ENCODE assay signal across 2 cellular contexts in the genomic region with DNA sequence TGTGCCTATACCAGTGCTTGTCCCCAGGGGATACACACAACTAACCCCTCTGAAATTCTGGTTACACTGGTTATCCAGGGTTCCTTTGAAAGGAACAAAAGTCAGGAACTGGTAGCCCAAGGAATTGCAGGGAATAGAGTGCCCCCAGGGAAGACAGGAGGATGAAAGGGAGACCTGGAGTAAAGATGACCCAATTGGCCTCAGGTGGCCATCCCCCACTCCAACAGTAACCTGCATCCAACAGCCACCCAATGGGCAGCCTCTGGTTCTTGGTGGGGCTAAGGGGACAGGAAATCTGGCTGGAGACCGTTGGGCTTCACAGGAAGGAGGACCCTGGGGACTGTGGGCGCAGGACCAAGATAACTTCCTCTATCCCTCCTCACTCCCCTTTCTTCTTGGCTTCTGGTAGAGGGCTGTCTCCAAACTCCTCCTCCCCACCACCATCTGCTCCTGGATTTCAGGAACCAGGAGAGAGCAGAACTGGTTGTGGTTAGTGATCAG.
TF ChIP-seq lines count a peak whose summit lies in the region.

No MANE protein-coding gene starts in this region.

TF ChIP-seq in GM23338, 12 proteins besides CTCF, POLR2A, EP300 and RAD21:
- no peak for TF ChIP-seq JUNB (IDR thresholded peaks at IDR 0.05; ENCODE audit: unreplicated experiment)

TF ChIP-seq in H1, 55 proteins besides CTCF, POLR2A, EP300 and RAD21:
- no peak for TF ChIP-seq JUND (IDR thresholded peaks at IDR 0.05; ENCODE audit: low read length)
- no peak for TF ChIP-seq RXRA (IDR thresholded peaks at IDR 0.05; ENCODE audit: insufficient read depth, low read depth, low read length)
- no peak for TF ChIP-seq TAF1 (IDR thresholded peaks at IDR 0.05; ENCODE audit: low read depth, low read length)
- no peak for TF ChIP-seq KDM5A (IDR thresholded peaks at IDR 0.05; ENCODE audit: low read length)
- TF ChIP-seq BACH1 (IDR thresholded peaks at IDR 0.05; ENCODE audit: low read length), result no peak
- TF ChIP-seq PHF8 (conservative IDR thresholded peaks at IDR 0.05; ENCODE audit: low read depth, low read length), result no peak
- TF ChIP-seq ZNF274 (IDR thresholded peaks at IDR 0.05; ENCODE audit: borderline replicate concordance, extremely low read depth, low read length), result no peak
- no peak for TF ChIP-seq SIN3A (conservative IDR thresholded peaks at IDR 0.05 in 1 of 2, IDR thresholded peaks at IDR 0.05 in 1 of 2; ENCODE audit: low read depth in 1 of 2, low read length in 2 of 2)
- no peak for TF ChIP-seq CHD7 (IDR thresholded peaks at IDR 0.05; ENCODE audit: insufficient replicate concordance, low read length)
- TF ChIP-seq EZH2 (IDR thresholded peaks at IDR 0.05; ENCODE audit: low read depth, low read length, severe bottlenecking), result no peak
- TF ChIP-seq SP4 (IDR thresholded peaks at IDR 0.05; ENCODE audit: low read length), result no peak
- TF ChIP-seq SIX5 (IDR thresholded peaks at IDR 0.05; ENCODE audit: low read depth, low read length), result no peak
